ENCODE assay signal across 8 cellular contexts in the genomic region with DNA sequence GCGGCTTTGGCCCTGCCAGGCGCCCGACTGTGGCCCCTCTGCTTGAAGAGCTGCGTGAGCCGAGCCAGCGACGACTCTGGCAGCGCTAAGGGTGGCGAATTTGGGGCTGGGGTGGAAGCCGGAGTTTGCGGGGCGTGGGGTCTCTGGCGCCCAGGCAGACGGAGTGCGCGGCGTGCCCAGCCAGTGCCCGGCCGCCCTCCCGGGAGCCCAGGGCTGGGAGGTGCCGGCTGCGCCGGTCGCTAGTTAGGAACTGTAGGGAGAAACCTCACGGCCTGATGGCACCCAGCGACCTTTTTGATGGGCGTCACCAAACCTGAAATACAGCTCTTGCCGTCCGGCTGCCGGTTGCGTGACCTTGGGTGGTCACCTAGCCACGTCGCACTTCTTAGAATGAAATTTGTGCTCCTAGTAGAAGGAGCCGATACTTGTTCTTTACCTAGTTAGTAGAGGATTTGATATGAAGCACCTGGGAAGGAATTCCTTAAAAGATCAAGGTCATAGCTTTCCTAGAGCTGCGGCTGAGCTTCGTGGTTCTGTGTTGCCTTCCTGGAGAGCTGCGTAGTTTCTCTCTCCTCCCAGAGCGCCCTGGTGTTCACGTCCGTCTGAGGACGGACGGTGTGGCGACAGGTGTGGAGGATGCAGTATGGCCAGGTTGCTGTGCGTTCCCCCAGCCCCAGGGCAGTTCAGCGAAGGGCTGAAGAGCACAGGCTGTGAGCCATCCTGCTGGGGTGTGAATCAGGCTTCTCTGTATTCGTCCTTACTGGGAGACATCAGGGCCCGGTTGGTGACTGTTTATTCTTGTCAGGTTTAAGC. TPM values are rescaled to one million over a fixed set of nuclear protein-coding genes. Genes with fewer than 3 reads are reported as not detected.
DNase-seq lines count a peak whose midpoint lies in the region; ATAC-seq and TF ChIP-seq lines count a peak whose summit lies in the region.

No MANE protein-coding gene starts in this region.

- H3K4me1 ChIP-seq in HCT116 (ENCODE audit: control insufficient read depth in 1 of 2, insufficient read depth in 2 of 2, low read length in 2 of 2) (peaks cover 14 to 29% of the 10 kb centered on the region in 2 experiments), prostate gland (replicated peaks) (peaks cover 7% of the 10 kb centered on the region)

- peaks cover 13% of the 10 kb centered on the region for H3K36me3 Mint-ChIP-seq in T-helper 2 cell treated with Interferon-gamma antibody and Interleukin-4, amounts not matched to agents 5 μg/mL and 100 μg/mL, for 36 hours (ENCODE audit: low read depth)

- H3K36me3 ChIP-seq in HCT116 (ENCODE audit: control insufficient read depth in 1 of 2, insufficient read depth in 2 of 2, low read length in 2 of 2): peaks cover 0 to 3% of the 10 kb centered on the region in 2 experiments; a peak in 1 of 4 replicates
- no peaks in the 10 kb centered on the region for H3K36me3 ChIP-seq in prostate gland

- peak; percentile 5 for ATAC-seq in HCT116
- ATAC-seq in GM19328 (IDR thresholded peaks at IDR 0.05; ENCODE audit: unreplicated experiment): no peak

- no peak overlapping the region for H2AFZ ChIP-seq in HCT116 (ENCODE audit: low read depth, low read length, poor library complexity, severe bottlenecking)

- H3K9me3 Mint-ChIP-seq in T-helper 2 cell treated with Interferon-gamma antibody and Interleukin-4, amounts not matched to agents 5 μg/mL and 100 μg/mL, for 36 hours: peaks cover 5% of the 10 kb centered on the region

- H3K27me3 ChIP-seq in HCT116 (ENCODE audit: insufficient read depth, low read length) (no peaks in the 10 kb centered on the region), prostate gland (replicated peaks; ENCODE audit: insufficient read depth) (no peaks in the 10 kb centered on the region)

- CTCF ChIA-PET in HCT116 (lab: Charles Lee): no interaction called here

- H3K9ac ChIP-seq in HCT116 (ENCODE audit: low read length): peak overlapping the region; percentile 97

- TF ChIP-seq POLR2A in HCT116 (IDR thresholded peaks at IDR 0.05; ENCODE audit: borderline replicate concordance, extremely low read depth, insufficient read depth, insufficient read length) (no peak), prostate gland (IDR thresholded peaks at IDR 0.05) (no peak)

- TF ChIP-seq RAD21 in HCT116 (IDR thresholded peaks at IDR 0.05; ENCODE audit: low read depth): no peak

- no peaks in the 10 kb centered on the region for H3K9me2 ChIP-seq in HCT116 (ENCODE audit: insufficient read depth)

- H3K27me3 Mint-ChIP-seq in T-helper 2 cell treated with Interferon-gamma antibody and Interleukin-4, amounts not matched to agents 5 μg/mL and 100 μg/mL, for 36 hours (ENCODE audit: low read depth): no peaks in the 10 kb centered on the region

- peak overlapping the region; percentile 91 for H3K27ac Mint-ChIP-seq in T-helper 2 cell treated with Interferon-gamma antibody and Interleukin-4, amounts not matched to agents 5 μg/mL and 100 μg/mL, for 36 hours

- H3K4me3 Mint-ChIP-seq in T-helper 2 cell treated with Interferon-gamma antibody and Interleukin-4, amounts not matched to agents 5 μg/mL and 100 μg/mL, for 36 hours: peak overlapping the region; percentile 93

- BruUV-seq in HCT116 (replicated peaks; lab: Mats Ljungman, UMichigan): TSS peak; percentile 54

- TF ChIP-seq CTCF in HCT116 (IDR thresholded peaks at IDR 0.05 in 2 of 3, conservative IDR thresholded peaks at IDR 0.05 in 1 of 3; ENCODE audit: borderline replicate concordance in 1 of 3, insufficient read depth in 1 of 3, low read depth in 2 of 3, low read length in 2 of 3) (no peak), fibroblast of villous mesenchyme (IDR thresholded peaks at IDR 0.05; ENCODE audit: insufficient read depth, low read depth, low read length) (no peak), prostate gland (IDR thresholded peaks at IDR 0.05) (no peak)

- H4K20me1 ChIP-seq in HCT116 (ENCODE audit: insufficient read depth): no peaks in the 10 kb centered on the region

- intact Hi-C loops in HCT116 (cut with micrococcal nuclease): no loop called here
- intact Hi-C loops in prostate gland (cut with DNase I): loop anchor here (5.0 kb wide), 1 partner anchor 57 kb away; a partner anchor contains a TSS

- H3K79me2 ChIP-seq in HCT116 (ENCODE audit: insufficient read depth, low read length): peaks cover 56% of the 10 kb centered on the region

- under 1% methylated on average over 47 of the region's 47 CpGs for WGBS in prostate gland

- peaks cover 0 to 9% of the 10 kb centered on the region in 2 experiments; a peak in 2 of 4 replicates for H3K9me3 ChIP-seq in HCT116 (ENCODE audit: control insufficient read depth in 1 of 2, insufficient read depth in 1 of 2, low read depth in 1 of 2, low read length in 2 of 2)
- no peaks in the 10 kb centered on the region for H3K9me3 ChIP-seq in prostate gland

- RAD21 ChIA-PET in HCT116 (lab: Charles Lee; ENCODE audit: low non-redundant PET in 1 of 2, low total read pairs in 2 of 2, uncharacterized antibody in 2 of 2, unreplicated experiment in 2 of 2): no interaction called here

- peak overlapping the region; percentile 99 for H3K4me2 ChIP-seq in HCT116 (ENCODE audit: low read length)

- H3K4me3 ChIP-seq in HCT116 (replicated peaks in 1 of 2; ENCODE audit: low read depth in 1 of 2, low read length in 2 of 2) (peak overlapping the region; percentile 63 to 100), fibroblast of villous mesenchyme (ENCODE audit: low read depth, low read length) (peak overlapping the region; percentile 79), prostate gland (peak overlapping the region; percentile 91 to 92)

- H3K4me1 Mint-ChIP-seq in T-helper 2 cell treated with Interferon-gamma antibody and Interleukin-4, amounts not matched to agents 5 μg/mL and 100 μg/mL, for 36 hours (ENCODE audit: low read depth): peaks cover 22% of the 10 kb centered on the region

- DNase-seq in EH (ENCODE audit: low read depth) (peak; percentile 25), HCT116 (ENCODE audit: low read depth, low spot score) (no peak), fibroblast of villous mesenchyme (ENCODE audit: low read depth) (peak; percentile 29), prostate gland (ENCODE audit: low spot score) (no peak), dedifferentiated amniotic fluid mesenchymal stem cell (ENCODE audit: extremely low spot score) (no peak), NCI-H187 (lab: John Stamatoyannopoulos, UW) (no peak)
- no peak for DNase-seq in T-helper 2 cell treated with Interferon-gamma antibody and Interleukin-4, amounts not matched to agents 5 μg/mL and 100 μg/mL, for 36 hours (ENCODE audit: low spot score)

- POLR2A ChIA-PET in HCT116 (lab: Charles Lee): interaction anchor here (0.6 to 1.3 kb wide), 2 partner anchors 28 to 32 kb away, joined by 3 read pairs; no protein-coding TSS in a partner anchor

- H3K27ac ChIP-seq in HCT116 (ENCODE audit: low read depth, low read length): peak overlapping the region; percentile 81
- peak overlapping the region; percentile 79 to 86 for H3K27ac ChIP-seq in prostate gland

TF ChIP-seq in HCT116, 20 proteins besides CTCF, POLR2A, EP300 and RAD21 (continues in another document):
- TF ChIP-seq SRF (IDR thresholded peaks at IDR 0.05; ENCODE audit: low read depth) (no peak), CEBPB (IDR thresholded peaks at IDR 0.05; ENCODE audit: low read depth) (no peak), ZNF274 (IDR thresholded peaks at IDR 0.05; ENCODE audit: low read depth, low read length) (no peak), YY1 (IDR thresholded peaks at IDR 0.05; ENCODE audit: extremely low read depth, insufficient replicate concordance, low read depth, low read length) (no peak), FOSL1 (IDR thresholded peaks at IDR 0.05; ENCODE audit: low read depth) (no peak), POLR2AphosphoS5 (IDR thresholded peaks at IDR 0.05; ENCODE audit: low read depth, low read length) (no peak), ZFX (IDR thresholded peaks at IDR 0.05) (no peak)
- TF ChIP-seq, protein P1, sequence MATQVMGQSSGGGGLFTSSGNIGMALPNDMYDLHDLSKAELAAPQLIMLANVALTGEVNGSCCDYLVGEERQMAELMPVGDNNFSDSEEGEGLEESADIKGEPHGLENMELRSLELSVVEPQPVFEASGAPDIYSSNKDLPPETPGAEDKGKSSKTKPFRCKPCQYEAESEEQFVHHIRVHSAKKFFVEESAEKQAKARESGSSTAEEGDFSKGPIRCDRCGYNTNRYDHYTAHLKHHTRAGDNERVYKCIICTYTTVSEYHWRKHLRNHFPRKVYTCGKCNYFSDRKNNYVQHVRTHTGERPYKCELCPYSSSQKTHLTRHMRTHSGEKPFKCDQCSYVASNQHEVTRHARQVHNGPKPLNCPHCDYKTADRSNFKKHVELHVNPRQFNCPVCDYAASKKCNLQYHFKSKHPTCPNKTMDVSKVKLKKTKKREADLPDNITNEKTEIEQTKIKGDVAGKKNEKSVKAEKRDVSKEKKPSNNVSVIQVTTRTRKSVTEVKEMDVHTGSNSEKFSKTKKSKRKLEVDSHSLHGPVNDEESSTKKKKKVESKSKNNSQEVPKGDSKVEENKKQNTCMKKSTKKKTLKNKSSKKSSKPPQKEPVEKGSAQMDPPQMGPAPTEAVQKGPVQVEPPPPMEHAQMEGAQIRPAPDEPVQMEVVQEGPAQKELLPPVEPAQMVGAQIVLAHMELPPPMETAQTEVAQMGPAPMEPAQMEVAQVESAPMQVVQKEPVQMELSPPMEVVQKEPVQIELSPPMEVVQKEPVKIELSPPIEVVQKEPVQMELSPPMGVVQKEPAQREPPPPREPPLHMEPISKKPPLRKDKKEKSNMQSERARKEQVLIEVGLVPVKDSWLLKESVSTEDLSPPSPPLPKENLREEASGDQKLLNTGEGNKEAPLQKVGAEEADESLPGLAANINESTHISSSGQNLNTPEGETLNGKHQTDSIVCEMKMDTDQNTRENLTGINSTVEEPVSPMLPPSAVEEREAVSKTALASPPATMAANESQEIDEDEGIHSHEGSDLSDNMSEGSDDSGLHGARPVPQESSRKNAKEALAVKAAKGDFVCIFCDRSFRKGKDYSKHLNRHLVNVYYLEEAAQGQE (IDR thresholded peaks at IDR 0.05; ENCODE audit: low read depth): no peak
- TF ChIP-seq, protein P2, sequence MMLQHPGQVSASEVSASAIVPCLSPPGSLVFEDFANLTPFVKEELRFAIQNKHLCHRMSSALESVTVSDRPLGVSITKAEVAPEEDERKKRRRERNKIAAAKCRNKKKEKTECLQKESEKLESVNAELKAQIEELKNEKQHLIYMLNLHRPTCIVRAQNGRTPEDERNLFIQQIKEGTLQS (IDR thresholded peaks at IDR 0.05): no peak

RNA-seq across cellular contexts. Expression of a gene that starts 0.7 kb away (rescaled TPM):
- total RNA-seq in HCT116 (2021; ENCODE audit: unreplicated experiment): 88.3 TPM
- polyA plus RNA-seq in HCT116 (2012): 66.7 and 73.2 TPM in 2 replicates
- total RNA-seq in fibroblast of villous mesenchyme: 59.6 and 60.2 TPM in 2 replicates
- total RNA-seq in prostate gland: 100 to 1,000 TPM in 1 of 2 donors, 10 to 100 TPM in 1; 76.0 to 110 TPM

RNA-seq across cellular contexts. Expression of a gene that starts 41.4 kb away (rescaled TPM):
- total RNA-seq in HCT116 (2021; ENCODE audit: unreplicated experiment) (175 TPM), fibroblast of villous mesenchyme (235 and 314 TPM in 2 replicates), prostate gland (100 to 1,000 TPM; 173 to 264 TPM)
- 225 and 299 TPM in 2 replicates for polyA plus RNA-seq in HCT116 (2012)

RNA-seq across cellular contexts. Expression of a gene that starts 56.6 kb away (rescaled TPM):
- total RNA-seq in HCT116 (2021; ENCODE audit: unreplicated experiment) (30.5 TPM), fibroblast of villous mesenchyme (10.8 and 13.9 TPM in 2 replicates), prostate gland (10 to 100 TPM; 20.8 to 47.9 TPM)
- 12.1 and 15.2 TPM in 2 replicates for polyA plus RNA-seq in HCT116 (2012)

Comparison
In these comparisons a context has a peak if more than half of its experiments do, and no peak if none do; other contexts are left out.
1. DNase-seq: peak in EH (single experiment) and fibroblast of villous mesenchyme (single experiment); none in HCT116 (single experiment), T-helper 2 cell treated with Interferon-gamma antibody and Interleukin-4, amounts not matched to agents 5 μg/mL and 100 μg/mL, for 36 hours (single experiment), prostate gland (single experiment), dedifferentiated amniotic fluid mesenchymal stem cell (single experiment) and NCI-H187 (0 of 2).
2. Peak in every context shown above with its lines, with median percentiles within 50 percentile points of each other: H3K4me3 ChIP-seq.